ENCODE assay signal across 33 cellular contexts in genomic region chr20:36507746-36508145, GRCh38.
"Had no signal": no experiment of that assay in that cellular context is flagged by ENCODE, and none has a peak within 500 bp of the region (broad histone marks: within the 10 kb centered on the region; RNA-seq: fewer than 3 reads in every experiment).

No MANE protein-coding gene starts in this region.

- H3K27ac Mint-ChIP-seq: activated CD4-positive, alpha-beta memory T cell treated with anti-CD3 and anti-CD28 coated beads for 36 hours; activated naive CD4-positive, alpha-beta T cell treated with anti-CD3 and anti-CD28 coated beads, Interleukin-2, amount 50 U/mL, for 24 hours; activated naive CD8-positive, alpha-beta T cell treated with anti-CD3 and anti-CD28 coated beads, Interleukin-2, amount 50 U/mL, for 24 hours; immature natural killer cell; natural killer cell; stimulated activated memory B cell treated with anti-CD40 and anti-IgM and Interleukin-4, amounts not matched to agents 10 μg/mL and 1 μg/mL and 100 μg/mL, for 72 hours; stimulated activated naive CD8-positive, alpha-beta T cell treated with anti-CD3 and anti-CD28 coated beads, Interleukin-15, amount 100 ng/mL, for 72 hours had no signal

- H3K27me3 Mint-ChIP-seq: activated CD4-positive, alpha-beta memory T cell treated with anti-CD3 and anti-CD28 coated beads for 36 hours; activated naive CD4-positive, alpha-beta T cell treated with anti-CD3 and anti-CD28 coated beads, Interleukin-2, amount 50 U/mL, for 24 hours; activated naive CD8-positive, alpha-beta T cell treated with anti-CD3 and anti-CD28 coated beads, Interleukin-2, amount 50 U/mL, for 24 hours; stimulated activated memory B cell treated with anti-CD40 and anti-IgM and Interleukin-4, amounts not matched to agents 10 μg/mL and 1 μg/mL and 100 μg/mL, for 72 hours; stimulated activated naive CD8-positive, alpha-beta T cell treated with anti-CD3 and anti-CD28 coated beads, Interleukin-15, amount 100 ng/mL, for 72 hours had no signal

- H3K4me1 Mint-ChIP-seq: activated naive CD8-positive, alpha-beta T cell treated with anti-CD3 and anti-CD28 coated beads, Interleukin-2, amount 50 U/mL, for 24 hours; immature natural killer cell; stimulated activated memory B cell treated with anti-CD40 and anti-IgM and Interleukin-4, amounts not matched to agents 10 μg/mL and 1 μg/mL and 100 μg/mL, for 72 hours had no signal

- H3K4me3 ChIP-seq: breast epithelium, heart left ventricle, lung, upper lobe of left lung had no signal

- DNase-seq: activated CD4-positive, alpha-beta memory T cell treated with anti-CD3 and anti-CD28 coated beads for 36 hours; activated CD4-positive, alpha-beta T cell treated with anti-CD3 and anti-CD28 coated beads for 48 hours; activated CD8-positive, alpha-beta memory T cell treated with anti-CD3 and anti-CD28 coated beads, Interleukin-2, amount 50 U/mL, for 4 hours; activated gamma-delta T cell treated with Interleukin-2 at 50 U/mL for 16 hours; activated naive CD8-positive, alpha-beta T cell treated with anti-CD3 and anti-CD28 coated beads, Interleukin-2, amount 50 U/mL, for 24 hours; activated T-cell treated with anti-CD3 and anti-CD28 coated beads, Interleukin-2, amount 50 U/mL, for 1 hour; amygdala; dermis blood vessel endothelial cell; effector CD4-positive, alpha-beta T cell; heart left ventricle; hypothalamus; immature natural killer cell; kidney glomerular epithelial cell; mesendoderm; natural killer cell; small intestine; stimulated activated CD4-positive, alpha-beta T cell treated with anti-CD3 and anti-CD28 coated beads, Interleukin-1b, Interleukin-23, amount 100 ng/mL, for 48 hours; stimulated activated CD4-positive, alpha-beta T cell treated with anti-CD3 and anti-CD28 coated beads, Interleukin-4, amount 100 ng/mL, for 4 hours; stimulated activated CD8-positive, alpha-beta memory T cell treated with anti-CD3 and anti-CD28 coated beads, Interleukin-4, amount 100 ng/mL, for 48 hours; stimulated activated naive CD8-positive, alpha-beta T cell treated with anti-CD3 and anti-CD28 coated beads, Interleukin-15, amount 100 ng/mL, for 72 hours; substantia nigra; T-helper 1 cell; T-helper 9 cell; upper lobe of left lung had no signal

- H3K4me3 Mint-ChIP-seq: activated CD4-positive, alpha-beta memory T cell treated with anti-CD3 and anti-CD28 coated beads for 36 hours; activated naive CD4-positive, alpha-beta T cell treated with anti-CD3 and anti-CD28 coated beads, Interleukin-2, amount 50 U/mL, for 24 hours; activated naive CD8-positive, alpha-beta T cell treated with anti-CD3 and anti-CD28 coated beads, Interleukin-2, amount 50 U/mL, for 24 hours; immature natural killer cell; natural killer cell; stimulated activated memory B cell treated with anti-CD40 and anti-IgM and Interleukin-4, amounts not matched to agents 10 μg/mL and 1 μg/mL and 100 μg/mL, for 72 hours; stimulated activated naive CD8-positive, alpha-beta T cell treated with anti-CD3 and anti-CD28 coated beads, Interleukin-15, amount 100 ng/mL, for 72 hours had no signal

- H3K27ac ChIP-seq: breast epithelium, epithelial cell of prostate, heart left ventricle, upper lobe of left lung, VCaP had no signal

- H3K36me3 ChIP-seq: breast epithelium had no signal

- H3K4me1 ChIP-seq: breast epithelium, heart left ventricle, upper lobe of left lung had no signal

- ATAC-seq: activated CD4-positive, CD25-positive, alpha-beta regulatory T cell treated with anti-CD3 and anti-CD28 coated beads, Interleukin-2, amount 50 U/mL, for 24 hours; activated naive CD8-positive, alpha-beta T cell treated with anti-CD3 and anti-CD28 coated beads, Interleukin-2, amount 50 U/mL, for 24 hours; left lobe of liver; natural killer cell; sciatic nerve; stimulated activated memory B cell treated with anti-CD40 and anti-IgM and Interleukin-4, amounts not matched to agents 10 μg/mL and 1 μg/mL and 100 μg/mL, for 72 hours; stimulated activated naive CD8-positive, alpha-beta T cell treated with anti-CD3 and anti-CD28 coated beads, Interleukin-15, amount 100 ng/mL, for 72 hours had no signal

- H3K9me3 Mint-ChIP-seq: activated CD4-positive, alpha-beta memory T cell treated with anti-CD3 and anti-CD28 coated beads for 36 hours; activated naive CD4-positive, alpha-beta T cell treated with anti-CD3 and anti-CD28 coated beads, Interleukin-2, amount 50 U/mL, for 24 hours; activated naive CD8-positive, alpha-beta T cell treated with anti-CD3 and anti-CD28 coated beads, Interleukin-2, amount 50 U/mL, for 24 hours; immature natural killer cell; natural killer cell; stimulated activated memory B cell treated with anti-CD40 and anti-IgM and Interleukin-4, amounts not matched to agents 10 μg/mL and 1 μg/mL and 100 μg/mL, for 72 hours; stimulated activated naive CD8-positive, alpha-beta T cell treated with anti-CD3 and anti-CD28 coated beads, Interleukin-15, amount 100 ng/mL, for 72 hours had no signal

- H3K9me3 ChIP-seq: breast epithelium, heart left ventricle, upper lobe of left lung had no signal

- H3K27me3 ChIP-seq: breast epithelium, heart left ventricle, upper lobe of left lung had no signal
